8 cellular contexts compared by ENCODE assay signal in genomic region chr1:1908506-1908791, GRCh38. TPM values are rescaled to one million over a fixed set of nuclear protein-coding genes. Genes with fewer than 3 reads are reported as not detected.
DNase-seq lines count a peak whose midpoint lies in the region; ATAC-seq and TF ChIP-seq lines count a peak whose summit lies in the region.

No MANE protein-coding gene starts in this region.

- peak overlapping the region; percentile 98 for H2AFZ ChIP-seq in trophoblast cell (ENCODE audit: insufficient read depth, low read length, poor library complexity)

- H2AK5ac ChIP-seq in trophoblast cell (ENCODE audit: low read length) = peak overlapping the region; percentile 97

- H3K4me1 ChIP-seq in heart right ventricle (peaks cover 4 to 38% (median 24%) of the 10 kb centered on the region in 9 donors), Panc1 (ENCODE audit: control insufficient read depth, insufficient read depth, low read length) (peaks cover 25% of the 10 kb centered on the region), trophoblast cell (ENCODE audit: control insufficient read depth in 1 of 2, insufficient read depth in 2 of 2, low read length in 2 of 2) (peaks cover 13 to 18% of the 10 kb centered on the region in 2 experiments)

- H2BK12ac ChIP-seq in trophoblast cell (ENCODE audit: low read length) = peak overlapping the region; percentile 85

- peak overlapping the region; percentile 89 for H3K4ac ChIP-seq in trophoblast cell (ENCODE audit: low read depth, low read length)

- peaks cover 19% of the 10 kb centered on the region for H3K79me1 ChIP-seq in trophoblast cell (ENCODE audit: low read length)

- H2BK5ac ChIP-seq in trophoblast cell (ENCODE audit: low read depth, low read length, poor library complexity) = peak overlapping the region; percentile 78

- 7 to 9% methylated on average over 21 of the region's 21 CpGs for WGBS in heart right ventricle, 2 donors
- no CpG with 5 or more reads among the region's 21 CpGs for WGBS in trophoblast cell (ENCODE audit: extremely low coverage, insufficient coverage, insufficient read length)

- in situ Hi-C loops in Panc1 (cut with HindIII; ENCODE audit: low pct_unique_long_range_greater_than_20kb, low sequenced_read_pairs) = no loop called here

- H3K27ac ChIP-seq in heart right ventricle (peak overlapping the region; percentile 68 to 95 (median 90)), Panc1 (ENCODE audit: low read length) (peak overlapping the region; percentile 79), trophoblast cell (ENCODE audit: low read depth, low read length) (peak overlapping the region; percentile 50)

- peak overlapping the region; percentile 40 for H4K12ac ChIP-seq in trophoblast cell (ENCODE audit: low read depth, low read length)

- peak overlapping the region; percentile 75 for H3K4me2 ChIP-seq in trophoblast cell (ENCODE audit: low read length)

- H3K14ac ChIP-seq in trophoblast cell (ENCODE audit: low read length) = peak overlapping the region; percentile 97

- peak overlapping the region; percentile 84 for H2BK120ac ChIP-seq in trophoblast cell (ENCODE audit: insufficient read depth, low read length, poor library complexity)

- peak overlapping the region; percentile 93 for H3K9ac ChIP-seq in trophoblast cell (ENCODE audit: low read length)

- TF ChIP-seq CTCF in heart right ventricle (IDR thresholded peaks at IDR 0.05) (no peak), Panc1 (IDR thresholded peaks at IDR 0.05) (no peak)

- H3K36me3 ChIP-seq in heart right ventricle (no peaks in the 10 kb centered on the region), Panc1 (ENCODE audit: control insufficient read depth, insufficient read depth, low read length) (no peaks in the 10 kb centered on the region; the same call in 1 of the 2 replicates), trophoblast cell (ENCODE audit: control insufficient read depth in 1 of 2, insufficient read depth in 2 of 2, low read length in 2 of 2) (no peaks in the 10 kb centered on the region)

- POLR2A ChIA-PET in Panc1 (lab: Charles Lee) = interaction anchor here (0.5 to 1.0 kb wide), 6 partner anchors 8 to 475 kb away, joined by 4 to 10 read pairs (median 9); no protein-coding TSS in a partner anchor

- BruUV-seq in Panc1 (replicated peaks; lab: Mats Ljungman, UMichigan) = TSS peak; percentile 83

- H4K91ac ChIP-seq in trophoblast cell (ENCODE audit: low read depth, low read length) = peak overlapping the region; percentile 92

- DNase-seq in heart right ventricle (no peak), cardiac septum (ENCODE audit: low spot score) (no peak), Panc1 (ENCODE audit: low read depth, low spot score) (no peak), trophoblast cell (no peak), NCI-H187 treated with DMSO at 0.1 percent for 48 hours (lab: John Stamatoyannopoulos, UW) (no peak), NAMALWA (ENCODE audit: low spot score) (no peak), SW 1271 (lab: John Stamatoyannopoulos, UW) (no peak)

- peak overlapping the region; percentile 88 for H3K18ac ChIP-seq in trophoblast cell (ENCODE audit: low read length)

- H3K79me2 ChIP-seq in trophoblast cell (ENCODE audit: control insufficient read depth, insufficient read depth, low read length, poor library complexity) = peaks cover 8% of the 10 kb centered on the region

- no peak overlapping the region for H3K23ac ChIP-seq in trophoblast cell (ENCODE audit: low read length)

- CTCF ChIA-PET in Panc1 (lab: Charles Lee) = interaction anchor here (0.6 to 0.8 kb wide), 3 partner anchors 18 to 232 kb away, joined by 8 to 14 read pairs (median 9); no protein-coding TSS in a partner anchor

- H3K4me3 ChIP-seq in heart right ventricle = peak overlapping the region; percentile 42 to 88 (median 72)
- H3K4me3 ChIP-seq in Panc1 (ENCODE audit: low read depth in 2 of 2, low read length in 2 of 2) = peak overlapping the region; percentile 56 to 62
- peak overlapping the region; percentile 81 for H3K4me3 ChIP-seq in trophoblast cell (ENCODE audit: low read depth, low read length)

- intact Hi-C loops in heart right ventricle (cut with DNase I) = loop anchor here in 7 of 10 donors (5.0 to 10.0 kb wide), 5 partner anchors 51 to 151 kb away; partner anchors contain the start of gene NADK (in 4 of the 7)
- intact Hi-C loops in cardiac septum (cut with DNase I) = loop anchor here (5.0 kb wide), 1 partner anchor 66 kb away; no protein-coding TSS in a partner anchor
- intact Hi-C loops in Panc1 (cut with micrococcal nuclease; ENCODE audit: unreplicated experiment) = no loop called here

- peak overlapping the region; percentile 96 for H4K8ac ChIP-seq in trophoblast cell (ENCODE audit: low read depth, low read length)

- H3K27me3 ChIP-seq in heart right ventricle (no peaks in the 10 kb centered on the region), Panc1 (ENCODE audit: control insufficient read depth, insufficient read depth, low read length) (no peaks in the 10 kb centered on the region), trophoblast cell (ENCODE audit: insufficient read depth, low read length) (no peaks in the 10 kb centered on the region)

- ATAC-seq in heart right ventricle = peak in 6 of 8 donors; percentile 0 to 18 (median 6)
- peak; percentile 24 for ATAC-seq in Panc1
- ATAC-seq in esophagus mucosa = peak; percentile 30

- H3K9me3 ChIP-seq in heart right ventricle (no peaks in the 10 kb centered on the region), Panc1 (ENCODE audit: control insufficient read depth, insufficient read depth, low read depth, low read length) (no peaks in the 10 kb centered on the region), trophoblast cell (ENCODE audit: insufficient read depth, low read depth, low read length) (no peaks in the 10 kb centered on the region)

RNA-seq across cellular contexts. Expression of gene CALML6, which starts 6.6 kb away (rescaled TPM):
- under 1 TPM in 2 of 10 donors, not detected in 8; 0.20 TPM for total RNA-seq in heart right ventricle
- under 1 TPM; 0.09 to 0.88 TPM for polyA plus RNA-seq in heart right ventricle
- 0.16 TPM for total RNA-seq in cardiac septum
- total RNA-seq in Panc1 (2021; ENCODE audit: unreplicated experiment) = 1.5 TPM
- polyA plus RNA-seq in Panc1 (2012; ENCODE audit: insufficient read length) = 1.8 TPM
- total RNA-seq in esophagus mucosa = 0.20 TPM
- polyA plus RNA-seq in trophoblast cell (2013) = 0.19 and 0.25 TPM in 2 replicates

RNA-seq across cellular contexts. Expression of gene TMEM52, which starts 10.6 kb away (rescaled TPM):
- total RNA-seq in heart right ventricle (1 to 10 TPM in 6 of 10 donors, under 1 TPM in 2, not detected in 2; 0.58 to 3.1 (median 1.9) TPM), cardiac septum (0.70 TPM), Panc1 (2021; ENCODE audit: unreplicated experiment) (2.5 TPM), esophagus mucosa (0.32 TPM)
- 10 to 100 TPM in 1 of 2 donors, 1 to 10 TPM in 1; 1.0 to 11.5 TPM for polyA plus RNA-seq in heart right ventricle
- 4.1 TPM for polyA plus RNA-seq in Panc1 (2012; ENCODE audit: insufficient read length)
- 3.7 and 4.1 TPM in 2 replicates for polyA plus RNA-seq in trophoblast cell (2013)

RNA-seq across cellular contexts. Expression of gene GNB1, which starts 17.6 kb away (rescaled TPM):
- total RNA-seq in heart right ventricle (100 to 1,000 TPM; 139 to 228 (median 174) TPM), cardiac septum (183 TPM), Panc1 (2021; ENCODE audit: unreplicated experiment) (499 TPM), esophagus mucosa (148 TPM)
- polyA plus RNA-seq in heart right ventricle = 100 to 1,000 TPM in 1 of 2 donors, 10 to 100 TPM in 1; 64.9 to 109 TPM
- polyA plus RNA-seq in Panc1 (2012; ENCODE audit: insufficient read length) = 736 TPM
- 211 and 220 TPM in 2 replicates for polyA plus RNA-seq in trophoblast cell (2013)
